2 cellular contexts compared by ENCODE assay signal in genomic region chr4:8547108-8547911, GRCh38.
TF ChIP-seq lines count a peak whose summit lies in the region.

No MANE protein-coding gene starts in this region.

TF ChIP-seq in H1, 55 proteins besides CTCF, POLR2A, EP300 and RAD21:
- TF ChIP-seq KDM1A (IDR thresholded peaks at IDR 0.05; ENCODE audit: borderline replicate concordance, low read length) (0 out of 2 replicates have a peak, but pooled peaks have one; percentile 40), GTF2F1 (IDR thresholded peaks at IDR 0.05; ENCODE audit: borderline replicate concordance, low read depth, low read length) (no peak), USF2 (IDR thresholded peaks at IDR 0.05; ENCODE audit: low read length) (no peak), HDAC6 (IDR thresholded peaks at IDR 0.05; ENCODE audit: low read depth, low read length) (no peak), MAX (IDR thresholded peaks at IDR 0.05) (no peak), SAP30 (IDR thresholded peaks at IDR 0.05; ENCODE audit: insufficient read depth, insufficient replicate concordance, low read length) (no peak), YY1 (IDR thresholded peaks at IDR 0.05; ENCODE audit: low read depth, low read length) (peak; percentile 64; the same call in 1 of the 2 replicates), TEAD4 (IDR thresholded peaks at IDR 0.05; ENCODE audit: low read depth, low read length) (peak; percentile 45; the same call in 1 of the 2 replicates), E2F6 (IDR thresholded peaks at IDR 0.05) (no peak; the same call in 1 of the 2 replicates), SP2 (IDR thresholded peaks at IDR 0.05; ENCODE audit: low read length) (no peak), EZH2 (IDR thresholded peaks at IDR 0.05; ENCODE audit: low read depth, low read length, severe bottlenecking) (no peak), RFX5 (IDR thresholded peaks at IDR 0.05; ENCODE audit: borderline replicate concordance, low read depth, low read length) (no peak), CBX8 (IDR thresholded peaks at IDR 0.05; ENCODE audit: borderline replicate concordance, low read depth, low read length) (no peak), SP1 (IDR thresholded peaks at IDR 0.05; ENCODE audit: low read depth, low read length) (no peak), BACH1 (IDR thresholded peaks at IDR 0.05; ENCODE audit: low read length) (peak; percentile 27; the same call in 1 of the 2 replicates), RBBP5 (IDR thresholded peaks at IDR 0.05; ENCODE audit: borderline replicate concordance, low read depth, low read length) (no peak), KDM5A (IDR thresholded peaks at IDR 0.05; ENCODE audit: low read length) (no peak), CHD2 (IDR thresholded peaks at IDR 0.05; ENCODE audit: low read length) (no peak), ATF3 (IDR thresholded peaks at IDR 0.05; ENCODE audit: insufficient read depth, low read depth, low read length) (no peak), ATF2 (IDR thresholded peaks at IDR 0.05; ENCODE audit: low read length) (no peak), ZNF274 (IDR thresholded peaks at IDR 0.05; ENCODE audit: borderline replicate concordance, extremely low read depth, low read length) (no peak), RXRA (IDR thresholded peaks at IDR 0.05; ENCODE audit: insufficient read depth, low read depth, low read length) (no peak), POU5F1 (IDR thresholded peaks at IDR 0.05; ENCODE audit: low read depth, low read length) (no peak)

TF ChIP-seq in GM12891, 5 proteins besides CTCF, POLR2A, EP300 and RAD21:
- TF ChIP-seq SPI1 (IDR thresholded peaks at IDR 0.05; ENCODE audit: low read depth, low read length) = no peak
- TF ChIP-seq PAX5 (IDR thresholded peaks at IDR 0.05; ENCODE audit: insufficient read depth, low read length, severe bottlenecking) = no peak
- no peak for TF ChIP-seq TAF1 (IDR thresholded peaks at IDR 0.05; ENCODE audit: low read depth, low read length)
- TF ChIP-seq POU2F2 (IDR thresholded peaks at IDR 0.05; ENCODE audit: low read depth, low read length) = no peak
- TF ChIP-seq POLR2AphosphoS5 (IDR thresholded peaks at IDR 0.05; ENCODE audit: low read depth, low read length) = no peak
TF ChIP-seq in GM12891: peak in this region for 0.
